17 cellular contexts compared by ENCODE assay signal in genomic region chr3:71659758-71660666, GRCh38.
DNase-seq lines count a peak whose midpoint lies in the region; TF ChIP-seq lines count a peak whose summit lies in the region.
"Had no signal": no experiment of that assay in that cellular context is flagged by ENCODE, and none has a peak within 500 bp of the region (broad histone marks: within the 10 kb centered on the region; RNA-seq: fewer than 3 reads in every experiment).

No MANE protein-coding gene starts in this region.

- H3K36me3 ChIP-seq in sigmoid colon = no peaks in the 10 kb centered on the region
- H3K36me3 ChIP-seq: HAP-1, left ventricle myocardium inferior had no signal

- intact Hi-C loops in sigmoid colon (cut with DNase I) = loop anchor here (5.0 to 10.0 kb wide), 4 partner anchors 348 to 705 kb away; no protein-coding TSS in a partner anchor

- H3K27ac ChIP-seq in sigmoid colon = peak overlapping the region; percentile 75 to 83 (median 80)
- H3K27ac ChIP-seq: C4-2B, left ventricle myocardium inferior had no signal

- no peak for TF ChIP-seq CTCF in sigmoid colon (IDR thresholded peaks at IDR 0.05)

- no peak overlapping the region for H3K4me3 ChIP-seq in sigmoid colon
- H3K4me3 ChIP-seq: HAP-1, left ventricle myocardium inferior had no signal

- no peak for TF ChIP-seq POLR2A in sigmoid colon (IDR thresholded peaks at IDR 0.05)

- H3K9me3 ChIP-seq in sigmoid colon = no peaks in the 10 kb centered on the region
- H3K9me3 ChIP-seq: HAP-1, left ventricle myocardium inferior had no signal

- no peaks in the 10 kb centered on the region for H3K27me3 ChIP-seq in sigmoid colon

- peak in 2 of 4 donors; percentile 31 to 48 for TF ChIP-seq EP300 in sigmoid colon (IDR thresholded peaks at IDR 0.05)

- H3K4me1 ChIP-seq in sigmoid colon = peaks cover 0 to 42% (median 33%) of the 10 kb centered on the region in 4 donors
- H3K4me1 ChIP-seq: HAP-1 had no signal

- DNase-seq in EH (ENCODE audit: low read depth) = peak; percentile 5
- DNase-seq in NCI-H69 (lab: John Stamatoyannopoulos, UW) = peak; percentile 25
- peak; percentile 49 for DNase-seq in fibroblast of peridontal ligament (ENCODE audit: extremely low read depth)
- no peak for DNase-seq in sigmoid colon
- DNase-seq in stimulated activated CD4-positive, alpha-beta T cell treated with anti-CD3 and anti-CD28 coated beads, Interleukin-4, amount 100 ng/mL, for 1 hour = no peak
- DNase-seq in OCI-M2 (lab: John Stamatoyannopoulos, UW; ENCODE audit: unreplicated experiment) = no peak
- no peak for DNase-seq in SIG-M5 (lab: John Stamatoyannopoulos, UW)
- DNase-seq: activated CD4-positive, CD25-positive, alpha-beta regulatory T cell treated with anti-CD3 and anti-CD28 coated beads, Interleukin-2, amount 50 U/mL, for 72 hours; DMS79; effector memory CD8-positive, alpha-beta T cell; left ventricle myocardium inferior; NCI-H1436; NCI-H446 treated with DMSO at 0.1 percent for 48 hours; PC-3; T-helper 9 cell had no signal

- WGBS in sigmoid colon, 2 donors = 72 to 83% methylated on average over 11 of the region's 11 CpGs

Comparison
In these comparisons a context has a peak if more than half of its experiments do, and no peak if none do; other contexts are left out.
1. DNase-seq: peak in EH (single experiment), NCI-H69 (single experiment) and fibroblast of peridontal ligament (single experiment); none in sigmoid colon (single experiment), stimulated activated CD4-positive, alpha-beta T cell treated with anti-CD3 and anti-CD28 coated beads, Interleukin-4, amount 100 ng/mL, for 1 hour (single experiment), OCI-M2 (single experiment) and SIG-M5 (single experiment).